Comparison of ENCODE assay signal across 12 cellular contexts in genomic region chr17:18247613-18248001, GRCh38. TPM values are rescaled to one million over a fixed set of nuclear protein-coding genes. Genes with fewer than 3 reads are reported as not detected.
DNase-seq lines count a peak whose midpoint lies in the region; ATAC-seq and TF ChIP-seq lines count a peak whose summit lies in the region.
"Had no signal": no experiment of that assay in that cellular context is flagged by ENCODE, and none has a peak within 500 bp of the region (broad histone marks: within the 10 kb centered on the region; RNA-seq: fewer than 3 reads in every experiment).

No MANE protein-coding gene starts in this region.

- H3K9me3 ChIP-seq in left ventricle myocardium inferior (replicated peaks), result no peaks in the 10 kb centered on the region
- H3K9me3 ChIP-seq in prostate gland, result no peaks in the 10 kb centered on the region
- H3K9me3 ChIP-seq: breast epithelium had no signal

- intact Hi-C loops in left ventricle myocardium inferior (cut with micrococcal nuclease), result no loop called here
- intact Hi-C loops in prostate gland (cut with DNase I), result no loop called here

- 69% methylated on average over 30 of the region's 30 CpGs for WGBS in prostate gland

- H3K4me3 Mint-ChIP-seq in GM23338, result no peak overlapping the region; the same call in 2 of the 3 replicates
- H3K4me3 Mint-ChIP-seq: B cell, T-cell had no signal

- no peaks in the 10 kb centered on the region for H3K79me2 ChIP-seq in GM23338 (replicated peaks; ENCODE audit: insufficient read depth)

- H3K9me2 ChIP-seq in GM23338 (ENCODE audit: insufficient read depth), result no peaks in the 10 kb centered on the region

- H4K20me1 ChIP-seq in GM23338 (replicated peaks; ENCODE audit: insufficient read depth), result peaks cover 4% of the 10 kb centered on the region; the same call in 1 of the 2 replicates

- peaks cover 34% of the 10 kb centered on the region for H3K27me3 Mint-ChIP-seq in GM23338 (ENCODE audit: insufficient read depth, low read depth, poor library complexity)
- H3K27me3 Mint-ChIP-seq: B cell, T-cell had no signal

- H2AFZ ChIP-seq in GM23338, result no peak overlapping the region

- H3K27me3 ChIP-seq in GM23338 (ENCODE audit: insufficient read depth) (no peaks in the 10 kb centered on the region), left ventricle myocardium inferior (ENCODE audit: low read depth) (no peaks in the 10 kb centered on the region), prostate gland (replicated peaks; ENCODE audit: insufficient read depth) (no peaks in the 10 kb centered on the region)
- H3K27me3 ChIP-seq: breast epithelium had no signal

- no peak for TF ChIP-seq CTCF in GM23338 (conservative IDR thresholded peaks at IDR 0.05; ENCODE audit: low read depth in 2 of 2)
- TF ChIP-seq CTCF in left ventricle myocardium inferior (IDR thresholded peaks at IDR 0.05; ENCODE audit: borderline replicate concordance), result no peak
- TF ChIP-seq CTCF in prostate gland (IDR thresholded peaks at IDR 0.05), result no peak

- H3K4me2 ChIP-seq in GM23338, result no peak overlapping the region

- peak overlapping the region; percentile 85; the same call in 1 of the 2 replicates for H3K27ac Mint-ChIP-seq in GM23338

- peaks cover 16% of the 10 kb centered on the region for H3F3A ChIP-seq in GM23338 (replicated peaks; ENCODE audit: low read depth)

- H3K27ac ChIP-seq in GM23338 (ENCODE audit: low read depth), result 0 out of 2 replicates have a peak overlapping the region, but pooled peaks have one; percentile 60
- peak overlapping the region; percentile 60 for H3K27ac ChIP-seq in angular gyrus (ENCODE audit: low read depth, low read length)
- H3K27ac ChIP-seq in left ventricle myocardium inferior (replicated peaks), result peak overlapping the region; percentile 87
- H3K27ac ChIP-seq in prostate gland, result peak overlapping the region; percentile 70 to 80

- TF ChIP-seq POLR2A in prostate gland (IDR thresholded peaks at IDR 0.05), result no peak

- H3K36me3 ChIP-seq in GM23338 (ENCODE audit: insufficient read depth), result peaks cover 16% of the 10 kb centered on the region
- peaks cover 94% of the 10 kb centered on the region for H3K36me3 ChIP-seq in left ventricle myocardium inferior
- peaks cover 8% of the 10 kb centered on the region in 2 donors for H3K36me3 ChIP-seq in prostate gland

- H3K4me3 ChIP-seq in GM23338 (peak overlapping the region; percentile 48; the same call in 1 of the 2 replicates), left ventricle myocardium inferior (no peak overlapping the region), prostate gland (no peak overlapping the region)

- H3K4me1 ChIP-seq in GM23338 (ENCODE audit: insufficient read depth), result peaks cover 5% of the 10 kb centered on the region; the same call in 1 of the 2 replicates
- H3K4me1 ChIP-seq in left ventricle myocardium inferior, result peaks cover 29% of the 10 kb centered on the region
- H3K4me1 ChIP-seq in prostate gland (replicated peaks), result no peaks in the 10 kb centered on the region
- H3K4me1 ChIP-seq: breast epithelium had no signal

- DNase-seq in GM23338 (ENCODE audit: low spot score) (no peak), left ventricle myocardium inferior (peak; percentile 48), prostate gland (ENCODE audit: low spot score) (peak; percentile 37), KG1 (lab: John Stamatoyannopoulos, UW) (no peak), RKO (ENCODE audit: low spot score) (no peak), activated gamma-delta T cell treated with Interleukin-2 at 50 U/mL for 16 hours (no peak), NCI-H526 (lab: John Stamatoyannopoulos, UW) (no peak)

- H3K9me3 Mint-ChIP-seq in GM23338, result no peaks in the 10 kb centered on the region; the same call in 2 of the 3 replicates
- H3K9me3 Mint-ChIP-seq: nephron progenitor cell, T-cell had no signal

- peaks cover 16% of the 10 kb centered on the region for H3K4me1 Mint-ChIP-seq in GM23338

- peaks cover 73% of the 10 kb centered on the region for H3K36me3 Mint-ChIP-seq in GM23338 (ENCODE audit: low read depth)

- ATAC-seq in GM23338, result no peak

TF ChIP-seq in GM23338, 12 proteins besides CTCF, POLR2A, EP300 and RAD21 (continues in another document):
- TF ChIP-seq ZNF331 (CRISPR knock-in tag; IDR thresholded peaks at IDR 0.05; ENCODE audit: low read depth), result no peak
- TF ChIP-seq EZH2phosphoT487 (IDR thresholded peaks at IDR 0.05; ENCODE audit: unreplicated experiment), result no peak
- no peak for TF ChIP-seq JUNB (IDR thresholded peaks at IDR 0.05; ENCODE audit: unreplicated experiment)
- TF ChIP-seq EZH2 (IDR thresholded peaks at IDR 0.05; ENCODE audit: low read depth, unreplicated experiment), result no peak
- no peak for TF ChIP-seq POLR2AphosphoS5 (IDR thresholded peaks at IDR 0.05; ENCODE audit: low read depth)
- TF ChIP-seq REST (IDR thresholded peaks at IDR 0.05; ENCODE audit: unreplicated experiment), result no peak
- TF ChIP-seq NANOG (IDR thresholded peaks at IDR 0.05; ENCODE audit: borderline replicate concordance), result no peak
- no peak for TF ChIP-seq ETS1 (IDR thresholded peaks at IDR 0.05)

RNA-seq across cellular contexts. Expression of gene FLII, which starts 10.9 kb away (rescaled TPM):
- total RNA-seq in GM23338 (2014; rRNA removed; shearing (Covaris generic)), result 262 and 373 TPM in 2 replicates
- 173 and 175 TPM in 2 replicates for polyA plus RNA-seq in GM23338 (2016; fragmentation: Nextera tagmentation; extraction: Ambion mirVana)
- total RNA-seq in left ventricle myocardium inferior (257 TPM), prostate gland (100 to 1,000 TPM; 280 to 347 TPM)

RNA-seq across cellular contexts. Expression of gene MIEF2, which starts 12.9 kb away (rescaled TPM):
- 24.9 and 26.5 TPM in 2 replicates for total RNA-seq in GM23338 (2014; rRNA removed; shearing (Covaris generic))
- 4.9 and 8.2 TPM in 2 replicates for polyA plus RNA-seq in GM23338 (2016; fragmentation: Nextera tagmentation; extraction: Ambion mirVana)
- total RNA-seq in left ventricle myocardium inferior (37.0 TPM), prostate gland (10 to 100 TPM; 22.3 to 28.7 TPM)

RNA-seq across cellular contexts. Expression of gene LLGL1, which starts 22.2 kb away (rescaled TPM):
- 118 and 129 TPM in 2 replicates for total RNA-seq in GM23338 (2014; rRNA removed; shearing (Covaris generic))
- 5.9 TPM in 2 replicates for polyA plus RNA-seq in GM23338 (2016; fragmentation: Nextera tagmentation; extraction: Ambion mirVana)
- total RNA-seq in left ventricle myocardium inferior, result 8.8 TPM
- 10 to 100 TPM; 17.7 to 33.5 TPM for total RNA-seq in prostate gland

Comparison
In these comparisons a context has a peak if more than half of its experiments do, and no peak if none do; other contexts are left out.
1. DNase-seq: peak in left ventricle myocardium inferior (single experiment) and prostate gland (single experiment); none in GM23338 (single experiment), KG1 (single experiment), RKO (single experiment), activated gamma-delta T cell treated with Interleukin-2 at 50 U/mL for 16 hours (single experiment) and NCI-H526 (0 of 2).
2. Peak in every context shown above with its lines, with median percentiles within 50 percentile points of each other: H3K27ac ChIP-seq.